ENCODE assay signal across 8 cellular contexts in the genomic region with DNA sequence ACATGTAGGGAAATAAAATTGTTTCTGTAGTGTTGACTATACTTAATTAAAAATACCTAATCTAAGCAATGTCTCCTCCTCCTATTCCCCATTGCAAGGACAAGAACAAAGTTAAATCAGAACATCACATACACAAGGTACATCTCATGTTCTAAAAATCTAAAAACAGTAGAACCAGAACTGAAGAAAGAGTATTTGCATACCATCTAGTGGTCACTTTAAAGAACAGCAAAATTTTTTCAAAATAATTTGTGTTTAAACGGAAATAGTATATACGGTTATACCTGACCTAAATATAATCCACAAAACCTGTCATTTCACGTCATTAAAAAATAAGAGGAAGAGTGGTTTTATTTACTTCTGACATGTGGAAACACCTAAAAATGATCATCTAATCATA.
A peak's percentile ranks its signal among the peaks of the same experiment; 100 is the strongest.
DNase-seq lines count a peak whose midpoint lies in the region; ATAC-seq, FAIRE-seq and TF ChIP-seq lines count a peak whose summit lies in the region.

No MANE protein-coding gene starts in this region.

- BruUV-seq in endothelial cell of umbilical vein (replicated peaks; lab: Mats Ljungman, UMichigan): no TSS peak

- peak; percentile 67 for FAIRE-seq in endothelial cell of umbilical vein (lab: Jason Lieb, UNC)

- H3K79me2 ChIP-seq in endothelial cell of umbilical vein (ENCODE audit: control insufficient read depth, insufficient read depth, low read length): no peaks in the 10 kb centered on the region

- no peaks in the 10 kb centered on the region for H3K9me3 Mint-ChIP-seq in HFFc6

- peak; percentile 75 for TF ChIP-seq CTCF in HFFc6 (IDR thresholded peaks at IDR 0.05)
- peak; percentile 6 to 21 for TF ChIP-seq CTCF in endothelial cell of umbilical vein (IDR thresholded peaks at IDR 0.05; ENCODE audit: extremely low read depth in 1 of 2, insufficient read depth in 1 of 2, low read depth in 1 of 2, low read length in 2 of 2)

- CTCF ChIA-PET in endothelial cell of umbilical vein (lab: Charles Lee): interaction anchor here (1.1 kb wide), 1 partner anchor 1257 kb away, joined by 3 read pairs; no protein-coding TSS in a partner anchor

- H3K9ac ChIP-seq in endothelial cell of umbilical vein (replicated peaks; ENCODE audit: extremely low read depth, insufficient read depth, low read length): no peak overlapping the region

- dilution Hi-C loops in endothelial cell of umbilical vein (cut with MboI; ENCODE audit: extremely low pct_ligation_motif_present, low sequenced_read_pairs): no loop called here

- no peak overlapping the region for H3K27ac ChIP-seq in endothelial cell of umbilical vein (ENCODE audit: insufficient read depth, low read depth, low read length)
- no peak overlapping the region for H3K27ac ChIP-seq in caudate nucleus (ENCODE audit: low read depth, low read length)

- no peak overlapping the region for H3K27ac Mint-ChIP-seq in HFFc6

- H4K20me1 ChIP-seq in endothelial cell of umbilical vein (replicated peaks; ENCODE audit: control insufficient read depth, extremely low read depth, insufficient read depth, low read length): no peaks in the 10 kb centered on the region

- no peaks in the 10 kb centered on the region for H3K27me3 Mint-ChIP-seq in HFFc6 (ENCODE audit: insufficient read depth)

- no peak overlapping the region for H3K4me3 ChIP-seq in endothelial cell of umbilical vein (replicated peaks in 1 of 3; ENCODE audit: insufficient read depth in 1 of 3, low read depth in 1 of 3, low read length in 3 of 3)

- no peak overlapping the region for H3K4me3 Mint-ChIP-seq in HFFc6

- H3K36me3 ChIP-seq in endothelial cell of umbilical vein (ENCODE audit: control insufficient read depth in 2 of 2, extremely low read depth in 1 of 2, insufficient read depth in 2 of 2, low read length in 2 of 2): no peaks in the 10 kb centered on the region

- H3K9me1 ChIP-seq in endothelial cell of umbilical vein (replicated peaks; ENCODE audit: control insufficient read depth, extremely low read depth, insufficient read depth, low read length): no peaks in the 10 kb centered on the region

- intact Hi-C loops in endothelial cell of umbilical vein (cut with micrococcal nuclease): loop anchor here (1.0 kb wide), 1 partner anchor 243 kb away; no protein-coding TSS in a partner anchor

- H3K4me1 Mint-ChIP-seq in HFFc6 (ENCODE audit: low read depth): no peaks in the 10 kb centered on the region

- POLR2A ChIA-PET in endothelial cell of umbilical vein (lab: Charles Lee): no interaction called here

- no peaks in the 10 kb centered on the region for H3K4me1 ChIP-seq in endothelial cell of umbilical vein (ENCODE audit: control insufficient read depth, extremely low read depth, insufficient read depth, low read length)

- no peak overlapping the region for H2AFZ ChIP-seq in endothelial cell of umbilical vein (ENCODE audit: low read depth, low read length)

- H3K4me2 ChIP-seq in endothelial cell of umbilical vein (ENCODE audit: insufficient read depth, low read length): no peak overlapping the region

- no peaks in the 10 kb centered on the region for H3K27me3 ChIP-seq in endothelial cell of umbilical vein (ENCODE audit: control insufficient read depth in 2 of 2, insufficient read depth in 2 of 2, low read length in 2 of 2)

- no peaks in the 10 kb centered on the region for H3K9me3 ChIP-seq in endothelial cell of umbilical vein (replicated peaks; ENCODE audit: control insufficient read depth, insufficient read depth, low read length)

- TF ChIP-seq POLR2A in endothelial cell of umbilical vein (IDR thresholded peaks at IDR 0.05; ENCODE audit: low read depth, low read length): no peak

- DNase-seq in DMS53 (lab: John Stamatoyannopoulos, UW): peak; percentile 75
- DNase-seq in HFFc6: no peak
- DNase-seq in NCI-H748 treated with DMSO at 0.1 percent for 48 hours (lab: John Stamatoyannopoulos, UW): peak; percentile 71
- peak; percentile 7 for DNase-seq in endothelial cell of umbilical vein (ENCODE audit: low read depth, low spot score)
- DNase-seq in caudate nucleus (lab: John Stamatoyannopoulos, UW): no peak
- DNase-seq in amniotic stem cell (lab: John Stamatoyannopoulos, UW): no peak

- H3K36me3 Mint-ChIP-seq in HFFc6 (ENCODE audit: low read depth): no peaks in the 10 kb centered on the region

- ATAC-seq in HG02970 (IDR thresholded peaks at IDR 0.05; ENCODE audit: low FRiP score, unreplicated experiment) (no peak), GM18873 (IDR thresholded peaks at IDR 0.05; ENCODE audit: low FRiP score, unreplicated experiment) (no peak)

TF ChIP-seq in endothelial cell of umbilical vein, 7 proteins besides CTCF, POLR2A, EP300 and RAD21:
- TF ChIP-seq FOS (IDR thresholded peaks at IDR 0.05; ENCODE audit: borderline replicate concordance, insufficient read depth, low read length) (no peak), POLR2AphosphoS5 (IDR thresholded peaks at IDR 0.05; ENCODE audit: insufficient read depth, low read depth, low read length) (no peak), MYC (IDR thresholded peaks at IDR 0.05; ENCODE audit: low read depth, low read length) (no peak), EZH2 (IDR thresholded peaks at IDR 0.05; ENCODE audit: borderline replicate concordance, low read depth, low read length, severe bottlenecking) (no peak), MAX (IDR thresholded peaks at IDR 0.05; ENCODE audit: insufficient read depth, insufficient read length) (no peak), GATA2 (IDR thresholded peaks at IDR 0.05; ENCODE audit: insufficient read depth, insufficient read length, low read depth, low read length) (no peak), JUN (IDR thresholded peaks at IDR 0.05; ENCODE audit: borderline replicate concordance, insufficient read depth, insufficient read length, low read depth) (no peak)

Comparison
In these comparisons a context has a peak if more than half of its experiments do, and no peak if none do; other contexts are left out.
1. DNase-seq: peak in DMS53 (single experiment), NCI-H748 treated with DMSO at 0.1 percent for 48 hours (single experiment) and endothelial cell of umbilical vein (single experiment); none in HFFc6 (single experiment), caudate nucleus (0 of 61) and amniotic stem cell (single experiment).